In genomic region chr12:9327307-9327706, GRCh38 we compare ENCODE assay signal across 27 cellular contexts.
DNase-seq lines count a peak whose midpoint lies in the region; ATAC-seq and TF ChIP-seq lines count a peak whose summit lies in the region.
"Had no signal": no experiment of that assay in that cellular context is flagged by ENCODE, and none has a peak within 500 bp of the region (broad histone marks: within the 10 kb centered on the region; RNA-seq: fewer than 3 reads in every experiment).

No MANE protein-coding gene starts in this region.

- no peak overlapping the region for H2BK15ac ChIP-seq in H9 (ENCODE audit: low read depth, low read length)

- no peak overlapping the region for H3T11ph ChIP-seq in H9 (ENCODE audit: low read length)

- no peak for DNase-seq in stimulated activated naive CD8-positive, alpha-beta T cell treated with anti-CD3 and anti-CD28 coated beads, Interleukin-15, amount 100 ng/mL, for 72 hours
- DNase-seq in stimulated activated naive CD8-positive, alpha-beta T cell treated with anti-CD3 and anti-CD28 coated beads, Interleukin-15, Interleukin-2, amounts not matched to agents 100 U/mL and 50 U/mL, for 24 hours, result no peak
- peak in 2 of 10 donors; percentile 24 for DNase-seq in naive thymus-derived CD8-positive, alpha-beta T cell
- no peak for DNase-seq in middle frontal gyrus (ENCODE audit: extremely low spot score, low spot score)
- DNase-seq in GM10248 (ENCODE audit: extremely low spot score), result no peak
- DNase-seq in H9, result no peak
- DNase-seq: CD8-positive, alpha-beta memory T cell; DMS 273 treated with DMSO at 0.1 percent for 48 hours; DMS79; EL; GF-D8; HFFc6; KG1; MM.1S; NCI-H1092; NCI-H1417 treated with DMSO at 0.1 percent for 48 hours; NCI-H1694 treated with DMSO at 0.1 percent for 48 hours; NCI-H2081; NCI-H2227 treated with DMSO at 0.1 percent for 48 hours; NCI-H526 treated with DMSO at 0.1 percent for 48 hours; PC-9; SJCRH30 had no signal

- no peak overlapping the region for H2BK12ac ChIP-seq in H9 (ENCODE audit: insufficient read length, low read depth, low read length)

- POLR2A ChIA-PET in naive thymus-derived CD8-positive, alpha-beta T cell (lab: Charles Lee), result interaction anchor here (1.0 to 1.3 kb wide), 2 partner anchors 13 to 373 kb away, joined by 3 read pairs; no protein-coding TSS in a partner anchor
- POLR2A ChIA-PET in GM10248 (lab: Yijun Ruan, JAX), result no interaction called here

- no peak overlapping the region for H4K91ac ChIP-seq in H9 (ENCODE audit: insufficient read length, low read depth, low read length)

- no peaks in the 10 kb centered on the region for H4K20me1 ChIP-seq in H9 (ENCODE audit: control insufficient read depth, insufficient read depth, insufficient read length)

- no peak overlapping the region for H4K8ac ChIP-seq in H9 (replicated peaks; ENCODE audit: insufficient read length, low read depth, low read length)

- H2AK5ac ChIP-seq in H9 (ENCODE audit: insufficient read length, low read length), result no peak overlapping the region

- H3K9me3 ChIP-seq in KOPT-K1 (ENCODE audit: insufficient read depth, low read length, poor library complexity, severe bottlenecking) (no peaks in the 10 kb centered on the region), H9 (ENCODE audit: control insufficient read depth, low read depth, low read length) (no peaks in the 10 kb centered on the region)
- H3K9me3 ChIP-seq: HAP-1, SJCRH30 had no signal

- no peak overlapping the region for H3K4ac ChIP-seq in H9 (ENCODE audit: low read depth, low read length)

- no peaks in the 10 kb centered on the region for H3K27me3 Mint-ChIP-seq in stimulated activated naive CD8-positive, alpha-beta T cell treated with anti-CD3 and anti-CD28 coated beads, Interleukin-15, amount 100 ng/mL, for 72 hours
- no peaks in the 10 kb centered on the region for H3K27me3 Mint-ChIP-seq in naive thymus-derived CD8-positive, alpha-beta T cell
- H3K27me3 Mint-ChIP-seq in H9 (ENCODE audit: low read depth), result no peaks in the 10 kb centered on the region
- H3K27me3 Mint-ChIP-seq: CD8-positive, alpha-beta memory T cell had no signal

- no peak overlapping the region for H2BK20ac ChIP-seq in H9 (ENCODE audit: low read depth, low read length, poor library complexity, severe bottlenecking)

- H2BK120ac ChIP-seq in H9 (ENCODE audit: low read depth, low read length, poor library complexity, severe bottlenecking), result no peak overlapping the region

- H3K4me2 ChIP-seq in H9 (ENCODE audit: insufficient read depth, insufficient read length, low read length), result no peak overlapping the region
- H3K4me2 ChIP-seq: PC-9 had no signal

- no peak overlapping the region for H3K18ac ChIP-seq in H9 (ENCODE audit: insufficient read length, low read depth, low read length)

- H3K9ac ChIP-seq in H9 (ENCODE audit: extremely low read depth, insufficient read length, low read length), result no peak overlapping the region

- H3K9me3 Mint-ChIP-seq in stimulated activated naive CD8-positive, alpha-beta T cell treated with anti-CD3 and anti-CD28 coated beads, Interleukin-15, amount 100 ng/mL, for 72 hours, result no peaks in the 10 kb centered on the region
- no peaks in the 10 kb centered on the region for H3K9me3 Mint-ChIP-seq in naive thymus-derived CD8-positive, alpha-beta T cell
- no peaks in the 10 kb centered on the region for H3K9me3 Mint-ChIP-seq in H9
- H3K9me3 Mint-ChIP-seq: CD8-positive, alpha-beta memory T cell; HFFc6 had no signal

- TF ChIP-seq CTCF in GM10248 (IDR thresholded peaks at IDR 0.05; ENCODE audit: control extremely low read depth, extremely low read depth, low read depth, missing control alignments), result no peak
- TF ChIP-seq CTCF in H9 (conservative IDR thresholded peaks at IDR 0.05), result no peak

- H3K14ac ChIP-seq in H9 (ENCODE audit: insufficient read depth, low read length), result no peak overlapping the region

- no peak overlapping the region for H4K5ac ChIP-seq in H9 (ENCODE audit: insufficient read length, low read depth, low read length)

- no peak overlapping the region for H3K4me3 Mint-ChIP-seq in stimulated activated naive CD8-positive, alpha-beta T cell treated with anti-CD3 and anti-CD28 coated beads, Interleukin-15, amount 100 ng/mL, for 72 hours
- peak overlapping the region in 4 of 10 donors; percentile 6 to 36 (median 30) for H3K4me3 Mint-ChIP-seq in naive thymus-derived CD8-positive, alpha-beta T cell
- no peak overlapping the region for H3K4me3 Mint-ChIP-seq in H9
- H3K4me3 Mint-ChIP-seq: CD14-positive monocyte, HFFc6 had no signal

- H3K27ac Mint-ChIP-seq in stimulated activated naive CD8-positive, alpha-beta T cell treated with anti-CD3 and anti-CD28 coated beads, Interleukin-15, amount 100 ng/mL, for 72 hours, result no peak overlapping the region
- H3K27ac Mint-ChIP-seq in naive thymus-derived CD8-positive, alpha-beta T cell, result peak overlapping the region in 5 of 10 donors; percentile 12 to 73 (median 29)
- H3K27ac Mint-ChIP-seq in H9, result no peak overlapping the region; a peak in 1 of 7 replicates
- H3K27ac Mint-ChIP-seq: CD14-positive monocyte, HFFc6 had no signal

- H3K36me3 ChIP-seq in KOPT-K1 (ENCODE audit: insufficient read depth, low read length), result peaks cover 15% of the 10 kb centered on the region; the same call in 1 of the 2 replicates
- H3K36me3 ChIP-seq: HAP-1, SJCRH30 had no signal

- no peak overlapping the region for H2AFZ ChIP-seq in H9 (ENCODE audit: low read length)
- H2AFZ ChIP-seq: PC-9 had no signal

- peaks cover 20% of the 10 kb centered on the region for H3K4me1 Mint-ChIP-seq in stimulated activated naive CD8-positive, alpha-beta T cell treated with anti-CD3 and anti-CD28 coated beads, Interleukin-15, amount 100 ng/mL, for 72 hours
- peaks cover 18 to 27% (median 22%) of the 10 kb centered on the region in 4 donors for H3K4me1 Mint-ChIP-seq in naive thymus-derived CD8-positive, alpha-beta T cell
- peaks cover 2 to 3% of the 10 kb centered on the region in 2 experiments; a peak in 2 of 4 replicates for H3K4me1 Mint-ChIP-seq in H9

- no peak overlapping the region for H2BK5ac ChIP-seq in H9 (ENCODE audit: insufficient read length, low read length)

- ATAC-seq in stimulated activated naive CD8-positive, alpha-beta T cell treated with anti-CD3 and anti-CD28 coated beads, Interleukin-15, amount 100 ng/mL, for 72 hours, result peak; percentile 47
- ATAC-seq in stimulated activated naive CD8-positive, alpha-beta T cell treated with anti-CD3 and anti-CD28 coated beads, Interleukin-15, Interleukin-2, amounts not matched to agents 100 U/mL and 50 U/mL, for 24 hours, result no peak
- ATAC-seq in naive thymus-derived CD8-positive, alpha-beta T cell, result peak; percentile 56 to 59
- ATAC-seq: Right ventricle myocardium inferior, SK-N-SH treated with all-trans-retinoic acid at 6 μM for 48 hours had no signal

- no peaks in the 10 kb centered on the region for H3K36me3 Mint-ChIP-seq in naive thymus-derived CD8-positive, alpha-beta T cell
- H3K36me3 Mint-ChIP-seq in H9 (ENCODE audit: insufficient read depth in 1 of 3, low read depth in 3 of 3), result peaks cover 0 to 29% (median 9%) of the 10 kb centered on the region in 3 experiments; a peak in 4 of 7 replicates
- H3K36me3 Mint-ChIP-seq: CD8-positive, alpha-beta memory T cell had no signal

- H3K79me2 ChIP-seq in H9 (ENCODE audit: insufficient read depth, low read length), result no peaks in the 10 kb centered on the region

- H3K23me2 ChIP-seq in H9 (ENCODE audit: insufficient read length, low read depth, low read length, poor library complexity, severe bottlenecking), result no peaks in the 10 kb centered on the region

- no CpG with 5 or more reads among the region's 5 CpGs for WGBS in H9 (ENCODE audit: extremely low coverage, insufficient read length, low lambda C conversion rate)

- H3K27me3 ChIP-seq in H9 (ENCODE audit: insufficient read depth, low read length), result no peaks in the 10 kb centered on the region
- H3K27me3 ChIP-seq: SJCRH30 had no signal

- no peak overlapping the region for H3K23ac ChIP-seq in H9 (ENCODE audit: insufficient read length, low read depth, low read length)

- no peaks in the 10 kb centered on the region for H3K4me1 ChIP-seq in H9 (ENCODE audit: insufficient read depth, low read length)
- H3K4me1 ChIP-seq: HAP-1, SJCRH30 had no signal

- CTCF ChIA-PET in GM10248 (lab: Yijun Ruan, JAX), result interaction anchor here (32.4 kb wide), 1 partner anchor 35 kb away, joined by 558 read pairs; no protein-coding TSS in a partner anchor

- peak overlapping the region; percentile 28 for H3K27ac ChIP-seq in KOPT-K1 (ENCODE audit: low read depth, low read length, poor library complexity, severe bottlenecking)
- no peak overlapping the region for H3K27ac ChIP-seq in H9 (ENCODE audit: insufficient read length, low read depth, low read length)
- H3K27ac ChIP-seq: PC-9, SJCRH30 had no signal

- H3K56ac ChIP-seq in H9 (ENCODE audit: insufficient read length, low read depth, low read length), result no peak overlapping the region

- no peaks in the 10 kb centered on the region for H3K79me1 ChIP-seq in H9 (ENCODE audit: insufficient read depth, low read depth, low read length, poor library complexity, severe bottlenecking)
